In the genomic region with DNA sequence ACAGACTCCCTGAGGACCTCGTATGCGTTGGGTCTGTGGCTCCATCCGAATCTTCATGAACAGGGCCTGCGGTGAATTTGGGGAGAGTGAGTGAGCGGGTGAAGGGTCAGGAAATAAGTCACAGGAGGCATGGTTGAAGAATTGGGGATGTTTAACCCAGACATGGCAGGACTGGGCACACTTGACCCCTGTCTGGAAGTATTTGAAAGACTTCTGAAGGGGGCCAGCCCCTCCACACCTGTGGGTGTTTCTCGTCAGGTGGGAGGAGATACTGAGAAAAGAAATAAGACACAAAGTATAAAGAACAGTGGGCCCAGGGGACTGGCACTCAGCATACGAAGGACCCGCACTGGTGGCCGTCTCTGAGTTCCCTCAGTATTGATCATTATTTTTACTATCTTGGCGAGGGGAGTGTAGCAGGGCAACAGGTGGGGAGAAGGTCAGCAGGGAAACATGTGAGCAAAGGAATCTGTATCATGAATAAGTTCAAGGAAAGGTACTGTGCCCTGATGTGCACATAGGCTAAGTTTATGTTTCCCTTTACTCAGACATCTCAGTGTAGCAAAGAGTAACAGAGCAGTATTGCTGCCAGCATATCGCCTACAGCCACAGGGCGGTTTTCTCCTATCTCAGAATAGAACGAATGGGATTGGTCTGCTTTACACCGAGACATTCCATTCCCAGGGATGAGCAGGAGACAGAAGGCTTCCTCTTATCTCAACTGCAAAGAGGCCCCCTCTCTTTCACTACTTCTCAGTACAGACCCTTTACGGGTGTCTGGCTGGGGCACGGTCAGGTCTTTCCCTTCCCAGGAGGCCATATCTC, we compare ENCODE assay signal across 8 cellular contexts. TPM values are rescaled to one million over a fixed set of nuclear protein-coding genes. Genes with fewer than 3 reads are reported as not detected.
DNase-seq lines count a peak whose midpoint lies in the region; ATAC-seq and TF ChIP-seq lines count a peak whose summit lies in the region.

No MANE protein-coding gene starts in this region.

- intact Hi-C loops in CD8-positive, alpha-beta T cell (cut with DNase I, micrococcal nuclease): loop anchor here (2.0 to 5.0 kb wide), 2 partner anchors 76 to 77 kb away; partner anchors contain the start of gene RBM17 (in 2 of the 2)
- intact Hi-C loops in dorsolateral prefrontal cortex (cut with DNase I): no loop called here

- H3K9me3 ChIP-seq in CD8-positive, alpha-beta T cell (ENCODE audit: low read length): no peaks in the 10 kb centered on the region
- H3K9me3 ChIP-seq in MG63: no peaks in the 10 kb centered on the region

- H3K36me3 Mint-ChIP-seq in CD8-positive, alpha-beta T cell: peaks cover 19% of the 10 kb centered on the region
- peaks cover 5% of the 10 kb centered on the region for H3K36me3 Mint-ChIP-seq in neural crest cell (ENCODE audit: low read depth)

- TF ChIP-seq CTCF in CD8-positive, alpha-beta T cell (IDR thresholded peaks at IDR 0.05): no peak
- TF ChIP-seq CTCF in dorsolateral prefrontal cortex (IDR thresholded peaks at IDR 0.05 in 54 of 56, conservative IDR thresholded peaks at IDR 0.05 in 2 of 56; ENCODE audit: low read depth in 1 of 56, partially characterized antibody in 56 of 56) (no peak), neural crest cell (conservative IDR thresholded peaks at IDR 0.05) (no peak)

- POLR2A ChIA-PET in CD8-positive, alpha-beta T cell (lab: Charles Lee): interaction anchor here (0.7 to 2.8 kb wide), 10 partner anchors 9 to 246 kb away, joined by 3 to 24 read pairs (median 6); partner anchors contain the start of gene PFKFB3

- ATAC-seq in CD8-positive, alpha-beta T cell: no peak
- no peak for ATAC-seq in HG03469 (IDR thresholded peaks at IDR 0.05; ENCODE audit: unreplicated experiment)

- peaks cover 59% of the 10 kb centered on the region for H3K4me1 Mint-ChIP-seq in CD8-positive, alpha-beta T cell (ENCODE audit: low read depth)
- peaks cover 40% of the 10 kb centered on the region for H3K4me1 Mint-ChIP-seq in neural crest cell

- CTCF ChIA-PET in CD8-positive, alpha-beta T cell (lab: Charles Lee): interaction anchor here (0.6 to 2.9 kb wide), 6 partner anchors 8 to 242 kb away, joined by 3 to 19 read pairs (median 6); partner anchors contain the start of gene PFKFB3

- H3K4me3 ChIP-seq in CD8-positive, alpha-beta T cell (ENCODE audit: low read depth, low read length): peak overlapping the region; percentile 81
- H3K4me3 ChIP-seq in MG63: peak overlapping the region; percentile 97
- H3K4me3 ChIP-seq in dorsolateral prefrontal cortex: peak overlapping the region; percentile 62 to 96 (median 87)

- H3K27me3 Mint-ChIP-seq in CD8-positive, alpha-beta T cell (ENCODE audit: low read depth): no peaks in the 10 kb centered on the region
- no peaks in the 10 kb centered on the region for H3K27me3 Mint-ChIP-seq in neural crest cell (ENCODE audit: low read depth)

- no peaks in the 10 kb centered on the region for H3K9me3 Mint-ChIP-seq in CD8-positive, alpha-beta T cell
- no peaks in the 10 kb centered on the region for H3K9me3 Mint-ChIP-seq in neural crest cell

- peak overlapping the region; percentile 92 for H3K4me3 Mint-ChIP-seq in CD8-positive, alpha-beta T cell
- H3K4me3 Mint-ChIP-seq in neural crest cell: peak overlapping the region; percentile 89

- H3K36me3 ChIP-seq in CD8-positive, alpha-beta T cell (ENCODE audit: insufficient read depth, low read length): no peaks in the 10 kb centered on the region
- H3K36me3 ChIP-seq in MG63: peaks cover 39% of the 10 kb centered on the region

- DNase-seq in CD8-positive, alpha-beta T cell: no peak
- DNase-seq in MG63: no peak
- no peak for DNase-seq in dorsolateral prefrontal cortex
- no peak for DNase-seq in neural crest cell (ENCODE audit: low read depth, low spot score)
- DNase-seq in GF-D8 (lab: John Stamatoyannopoulos, UW): no peak
- no peak for DNase-seq in SK-N-DZ (ENCODE audit: low spot score)
- DNase-seq in activated gamma-delta T cell (lab: John Stamatoyannopoulos, UW): no peak

- H3K27me3 ChIP-seq in CD8-positive, alpha-beta T cell (ENCODE audit: insufficient read depth, low read length): no peaks in the 10 kb centered on the region
- H3K27me3 ChIP-seq in MG63 (no peaks in the 10 kb centered on the region), dorsolateral prefrontal cortex (no peaks in the 10 kb centered on the region)

- peaks cover 36% of the 10 kb centered on the region for H3K4me1 ChIP-seq in CD8-positive, alpha-beta T cell (ENCODE audit: insufficient read depth, low read length)

- peak overlapping the region; percentile 98 for H3K27ac Mint-ChIP-seq in CD8-positive, alpha-beta T cell
- peak overlapping the region; percentile 50 for H3K27ac Mint-ChIP-seq in neural crest cell (ENCODE audit: unreplicated experiment)

- peak overlapping the region; percentile 90 for H3K27ac ChIP-seq in CD8-positive, alpha-beta T cell (ENCODE audit: low read depth, low read length)
- peak overlapping the region; percentile 20 to 96 (median 91) for H3K27ac ChIP-seq in dorsolateral prefrontal cortex

RNA-seq across cellular contexts. Expression of gene PFKFB3, which starts 38.2 kb away (rescaled TPM):
- 100 to 1,000 TPM; 221 to 233 TPM for total RNA-seq in CD8-positive, alpha-beta T cell
- 3.4 and 7.8 TPM in 2 replicates for total RNA-seq in MG63 (2014; rRNA removed; shearing (Covaris generic); ENCODE audit: low replicate concordance)
- total RNA-seq in dorsolateral prefrontal cortex: 100 to 1,000 TPM in 97 of 120 experiments, 10 to 100 TPM in 23; 82.4 to 323 (median 122) TPM
- total RNA-seq in neural crest cell: 36.7 and 39.3 TPM in 2 replicates
- 22.4 and 26.5 TPM in 2 replicates for polyA plus RNA-seq in SK-N-DZ (2014; cell fraction: cytosol; rRNA removed)
- 24.0 and 24.5 TPM in 2 replicates for polyA plus RNA-seq in SK-N-DZ (2014; cell fraction: nucleus; rRNA removed)

Comparison
In these comparisons a context has a peak if more than half of its experiments do, and no peak if none do; other contexts are left out.
1. intact Hi-C loops: an anchor here in CD8-positive, alpha-beta T cell (2.0 to 5.0 kb wide); none called in dorsolateral prefrontal cortex.